ENCODE assay signal across 15 cellular contexts in the genomic region with DNA sequence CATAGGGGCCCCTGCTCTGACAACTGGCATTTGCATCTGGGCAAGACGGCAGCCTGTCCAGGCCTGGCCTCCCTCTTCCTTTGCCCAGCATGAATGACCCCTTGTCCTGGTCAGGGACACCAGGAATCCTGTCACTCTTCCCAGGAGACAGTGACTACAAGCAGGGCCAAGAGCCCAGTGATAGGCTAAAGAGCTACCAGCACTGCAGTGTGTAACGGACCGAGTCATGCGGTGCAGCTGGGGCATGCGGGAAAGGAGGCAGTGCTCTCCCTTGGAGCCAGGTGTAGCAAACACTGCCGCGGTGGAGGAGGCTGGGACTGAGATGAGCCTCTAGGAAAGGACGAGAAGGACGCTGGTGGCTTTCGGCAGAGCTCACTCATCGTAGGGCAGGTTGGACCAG. TPM values are rescaled to one million over a fixed set of nuclear protein-coding genes. Genes with fewer than 3 reads are reported as not detected.
"Had no signal": no experiment of that assay in that cellular context is flagged by ENCODE, and none has a peak within 500 bp of the region (broad histone marks: within the 10 kb centered on the region; RNA-seq: fewer than 3 reads in every experiment).

No MANE protein-coding gene starts in this region.

- H3K27ac Mint-ChIP-seq: activated naive CD4-positive, alpha-beta T cell treated with anti-CD3 and anti-CD28 coated beads, Interleukin-2, amount 10 ng/mL, durations not matched to agents 7 days and 5 days; activated T-helper 2 cell treated with anti-CD3 and anti-CD28 coated beads, Interferon-gamma antibody, Interleukin-2, Interleukin-4, amounts not matched to agents 10 μg/mL and 5 μg/mL and 100 μg/mL, durations not matched to agents 14 hours and 24 hours and 36 hours; natural killer cell treated with Interleukin-12 subunit alpha and Interleukin-12 subunit beta and Interleukin-15 and Interleukin-18, amount 100 ng/mL, for 72 hours had no signal

- H3K27me3 ChIP-seq: adrenal gland, stomach, vagina had no signal

- H3K4me1 ChIP-seq: vagina had no signal

- H3K36me3 ChIP-seq: adrenal gland, stomach, thoracic aorta, vagina had no signal

- H3K4me3 ChIP-seq: adrenal gland, coronary artery, stomach, thoracic aorta, vagina had no signal

- H3K36me3 Mint-ChIP-seq: activated naive CD4-positive, alpha-beta T cell treated with anti-CD3 and anti-CD28 coated beads, Interleukin-2, amount 10 ng/mL, durations not matched to agents 7 days and 5 days; natural killer cell treated with Interleukin-12 subunit alpha and Interleukin-12 subunit beta and Interleukin-15 and Interleukin-18, amount 100 ng/mL, for 72 hours had no signal

- H3K9me3 Mint-ChIP-seq: activated naive CD4-positive, alpha-beta T cell treated with anti-CD3 and anti-CD28 coated beads, Interleukin-2, amount 10 ng/mL, durations not matched to agents 7 days and 5 days; activated T-helper 2 cell treated with anti-CD3 and anti-CD28 coated beads, Interferon-gamma antibody, Interleukin-2, Interleukin-4, amounts not matched to agents 10 μg/mL and 5 μg/mL and 100 μg/mL, durations not matched to agents 14 hours and 24 hours and 36 hours; natural killer cell treated with Interleukin-12 subunit alpha and Interleukin-12 subunit beta and Interleukin-15 and Interleukin-18, amount 100 ng/mL, for 72 hours had no signal

- H3K4me1 Mint-ChIP-seq: activated naive CD4-positive, alpha-beta T cell treated with anti-CD3 and anti-CD28 coated beads, Interleukin-2, amount 10 ng/mL, durations not matched to agents 7 days and 5 days had no signal

- H3K4me3 Mint-ChIP-seq: activated naive CD4-positive, alpha-beta T cell treated with anti-CD3 and anti-CD28 coated beads, Interleukin-2, amount 10 ng/mL, durations not matched to agents 7 days and 5 days; natural killer cell treated with Interleukin-12 subunit alpha and Interleukin-12 subunit beta and Interleukin-15 and Interleukin-18, amount 100 ng/mL, for 72 hours had no signal

- DNase-seq: activated CD4-positive, alpha-beta T cell treated with anti-CD3 and anti-CD28 coated beads, Interleukin-2, amount 50 U/mL, for 1 hour; activated naive CD4-positive, alpha-beta T cell treated with anti-CD3 and anti-CD28 coated beads, Interleukin-2, amount 10 ng/mL, durations not matched to agents 7 days and 5 days; adrenal gland; central memory CD4-positive, alpha-beta T cell; effector CD4-positive, alpha-beta T cell; hippocampal formation; stimulated activated CD4-positive, alpha-beta T cell treated with anti-CD3 and anti-CD28 coated beads, Interleukin-15, amount 100 ng/mL, for 24 hours; stimulated activated CD4-positive, alpha-beta T cell treated with anti-CD3 and anti-CD28 coated beads, Interleukin-4, amount 100 ng/mL, for 24 hours; stomach had no signal

- H3K27ac ChIP-seq: adrenal gland, coronary artery, stomach, thoracic aorta, vagina had no signal

- H3K9me3 ChIP-seq: adrenal gland, stomach, thoracic aorta, vagina had no signal

RNA-seq across cellular contexts. Expression of gene DSP, which starts 38.7 kb away (rescaled TPM):
- total RNA-seq: natural killer cell treated with Interleukin-12 subunit alpha and Interleukin-12 subunit beta and Interleukin-15 and Interleukin-18, amount 100 ng/mL, for 72 hours; T-helper 2 cell treated with Interferon-gamma antibody and Interleukin-4, amounts not matched to agents 100 ng/mL and 5 ng/mL, for 36 hours had no signal
